ENCODE assay signal across 13 cellular contexts in the genomic region with DNA sequence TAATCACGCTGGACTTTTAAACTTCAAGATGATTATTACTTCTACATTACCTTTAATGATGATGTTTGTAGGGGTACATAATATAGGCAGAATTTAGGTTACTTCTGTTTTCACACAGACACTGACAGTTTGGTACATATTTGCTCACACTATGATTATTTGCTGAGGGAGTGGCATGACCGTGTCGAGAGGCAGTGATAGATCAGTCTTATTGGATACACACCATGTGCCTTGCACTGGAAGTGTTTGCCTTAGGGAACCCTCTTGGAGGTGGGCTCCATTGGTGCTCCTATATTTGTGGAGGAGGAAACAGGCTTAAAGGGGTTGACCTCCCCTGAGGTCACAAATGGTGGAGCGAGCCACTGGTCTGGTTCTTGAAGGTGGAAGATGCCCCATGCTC.
"Had no signal": no experiment of that assay in that cellular context is flagged by ENCODE, and none has a peak within 500 bp of the region (broad histone marks: within the 10 kb centered on the region; RNA-seq: fewer than 3 reads in every experiment).

No MANE protein-coding gene starts in this region.

- ATAC-seq: activated CD8-positive, alpha-beta T cell treated with anti-CD3 and anti-CD28 coated beads, Interleukin-2, amount 10 ng/mL, durations not matched to agents 7 days and 5 days; heart right ventricle; lower lobe of right lung; naive thymus-derived CD4-positive, alpha-beta T cell; stimulated activated memory B cell treated with anti-CD40 and anti-IgM and Interleukin-4, amounts not matched to agents 10 μg/mL and 1 μg/mL and 100 μg/mL, for 72 hours had no signal

- DNase-seq: activated CD4-positive, alpha-beta T cell treated with anti-CD3 and anti-CD28 coated beads for 1 hour; activated CD4-positive, alpha-beta T cell treated with anti-CD3 and anti-CD28 coated beads, Interleukin-2, amount 50 U/mL, for 1 hour; activated CD8-positive, alpha-beta T cell treated with anti-CD3 and anti-CD28 coated beads, Interleukin-2, amount 10 ng/mL, durations not matched to agents 7 days and 5 days; activated gamma-delta T cell treated with Interleukin-2 at 50 U/mL for 16 hours; anterior cingulate cortex; heart right ventricle; lower lobe of right lung; naive thymus-derived CD4-positive, alpha-beta T cell; sigmoid colon; stimulated activated CD4-positive, alpha-beta T cell treated with anti-CD3 and anti-CD28 coated beads, Interleukin-15, amount 100 ng/mL, for 24 hours; trophoblast cell; uterus had no signal
